Comparison of ENCODE assay signal across 1 cellular context in the genomic region with DNA sequence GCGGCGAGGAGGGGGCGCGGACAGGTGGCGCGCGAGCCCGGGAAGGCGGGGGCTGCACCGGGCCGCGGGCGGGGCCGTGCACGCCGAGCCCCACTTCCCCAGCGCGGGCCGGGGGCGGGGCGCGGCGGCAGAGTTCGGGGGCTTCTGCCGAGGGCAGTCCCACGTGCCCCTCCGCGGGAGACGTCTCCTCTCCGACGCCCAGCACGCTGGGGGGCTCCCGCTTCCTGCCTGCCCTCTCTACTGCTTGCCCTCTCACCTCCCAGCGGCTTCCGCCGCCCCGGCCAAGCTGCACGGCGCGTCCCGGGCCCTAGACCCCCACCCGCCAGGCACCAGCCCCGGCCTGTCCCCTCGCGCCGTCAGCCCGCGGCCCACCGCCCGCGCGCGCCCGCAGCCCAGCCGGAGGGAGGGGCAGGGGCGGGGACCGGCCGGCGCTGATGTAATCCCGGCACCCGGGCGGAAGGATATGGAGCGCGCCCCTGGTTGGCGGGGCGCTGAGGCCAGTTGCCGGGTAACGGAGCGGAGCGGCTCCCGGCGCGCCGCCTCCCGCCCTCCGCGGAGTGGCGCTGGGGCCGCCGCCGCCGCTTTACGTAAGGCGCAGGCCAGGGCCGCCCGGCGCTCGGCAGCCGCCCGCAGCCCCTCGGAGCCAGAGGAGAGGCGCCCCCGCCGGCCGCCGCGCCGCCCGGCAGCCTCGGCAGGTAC.
TF ChIP-seq lines count a peak whose summit lies in the region.

A gene with protein sequence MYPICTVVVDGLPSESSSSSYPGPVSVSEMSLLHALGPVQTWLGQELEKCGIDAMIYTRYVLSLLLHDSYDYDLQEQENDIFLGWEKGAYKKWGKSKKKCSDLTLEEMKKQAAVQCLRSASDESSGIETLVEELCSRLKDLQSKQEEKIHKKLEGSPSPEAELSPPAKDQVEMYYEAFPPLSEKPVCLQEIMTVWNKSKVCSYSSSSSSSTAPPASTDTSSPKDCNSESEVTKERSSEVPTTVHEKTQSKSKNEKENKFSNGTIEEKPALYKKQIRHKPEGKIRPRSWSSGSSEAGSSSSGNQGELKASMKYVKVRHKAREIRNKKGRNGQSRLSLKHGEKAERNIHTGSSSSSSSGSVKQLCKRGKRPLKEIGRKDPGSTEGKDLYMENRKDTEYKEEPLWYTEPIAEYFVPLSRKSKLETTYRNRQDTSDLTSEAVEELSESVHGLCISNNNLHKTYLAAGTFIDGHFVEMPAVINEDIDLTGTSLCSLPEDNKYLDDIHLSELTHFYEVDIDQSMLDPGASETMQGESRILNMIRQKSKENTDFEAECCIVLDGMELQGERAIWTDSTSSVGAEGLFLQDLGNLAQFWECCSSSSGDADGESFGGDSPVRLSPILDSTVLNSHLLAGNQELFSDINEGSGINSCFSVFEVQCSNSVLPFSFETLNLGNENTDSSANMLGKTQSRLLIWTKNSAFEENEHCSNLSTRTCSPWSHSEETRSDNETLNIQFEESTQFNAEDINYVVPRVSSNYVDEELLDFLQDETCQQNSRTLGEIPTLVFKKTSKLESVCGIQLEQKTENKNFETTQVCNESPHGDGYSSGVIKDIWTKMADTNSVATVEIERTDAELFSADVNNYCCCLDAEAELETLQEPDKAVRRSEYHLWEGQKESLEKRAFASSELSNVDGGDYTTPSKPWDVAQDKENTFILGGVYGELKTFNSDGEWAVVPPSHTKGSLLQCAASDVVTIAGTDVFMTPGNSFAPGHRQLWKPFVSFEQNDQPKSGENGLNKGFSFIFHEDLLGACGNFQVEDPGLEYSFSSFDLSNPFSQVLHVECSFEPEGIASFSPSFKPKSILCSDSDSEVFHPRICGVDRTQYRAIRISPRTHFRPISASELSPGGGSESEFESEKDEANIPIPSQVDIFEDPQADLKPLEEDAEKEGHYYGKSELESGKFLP (N-terminal part only) (plus strand): TSS at position 581 of the 699 bp plus-strand sequence. CDS start 41,727 bp downstream, outside the sequence.

TF ChIP-seq in HepG2, 621 proteins besides CTCF, POLR2A, EP300 and RAD21 (continued from another document and continues in another):
- TF ChIP-seq, protein P1, sequence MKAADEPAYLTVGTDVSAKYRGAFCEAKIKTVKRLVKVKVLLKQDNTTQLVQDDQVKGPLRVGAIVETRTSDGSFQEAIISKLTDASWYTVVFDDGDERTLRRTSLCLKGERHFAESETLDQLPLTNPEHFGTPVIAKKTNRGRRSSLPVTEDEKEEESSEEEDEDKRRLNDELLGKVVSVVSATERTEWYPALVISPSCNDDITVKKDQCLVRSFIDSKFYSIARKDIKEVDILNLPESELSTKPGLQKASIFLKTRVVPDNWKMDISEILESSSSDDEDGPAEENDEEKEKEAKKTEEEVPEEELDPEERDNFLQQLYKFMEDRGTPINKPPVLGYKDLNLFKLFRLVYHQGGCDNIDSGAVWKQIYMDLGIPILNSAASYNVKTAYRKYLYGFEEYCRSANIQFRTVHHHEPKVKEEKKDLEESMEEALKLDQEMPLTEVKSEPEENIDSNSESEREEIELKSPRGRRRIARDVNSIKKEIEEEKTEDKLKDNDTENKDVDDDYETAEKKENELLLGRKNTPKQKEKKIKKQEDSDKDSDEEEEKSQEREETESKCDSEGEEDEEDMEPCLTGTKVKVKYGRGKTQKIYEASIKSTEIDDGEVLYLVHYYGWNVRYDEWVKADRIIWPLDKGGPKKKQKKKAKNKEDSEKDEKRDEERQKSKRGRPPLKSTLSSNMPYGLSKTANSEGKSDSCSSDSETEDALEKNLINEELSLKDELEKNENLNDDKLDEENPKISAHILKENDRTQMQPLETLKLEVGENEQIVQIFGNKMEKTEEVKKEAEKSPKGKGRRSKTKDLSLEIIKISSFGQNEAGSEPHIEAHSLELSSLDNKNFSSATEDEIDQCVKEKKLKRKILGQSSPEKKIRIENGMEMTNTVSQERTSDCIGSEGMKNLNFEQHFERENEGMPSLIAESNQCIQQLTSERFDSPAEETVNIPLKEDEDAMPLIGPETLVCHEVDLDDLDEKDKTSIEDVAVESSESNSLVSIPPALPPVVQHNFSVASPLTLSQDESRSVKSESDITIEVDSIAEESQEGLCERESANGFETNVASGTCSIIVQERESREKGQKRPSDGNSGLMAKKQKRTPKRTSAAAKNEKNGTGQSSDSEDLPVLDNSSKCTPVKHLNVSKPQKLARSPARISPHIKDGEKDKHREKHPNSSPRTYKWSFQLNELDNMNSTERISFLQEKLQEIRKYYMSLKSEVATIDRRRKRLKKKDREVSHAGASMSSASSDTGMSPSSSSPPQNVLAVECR (CRISPR knock-in tag; IDR thresholded peaks at IDR 0.05; ENCODE audit: borderline replicate concordance), result peak; percentile 82; the same call in 1 of the 2 replicates
- TF ChIP-seq ERF (CRISPR knock-in tag; IDR thresholded peaks at IDR 0.05) (0 out of 2 replicates have a peak, but pooled peaks have one; percentile 53), RBM22 (optimal IDR thresholded peaks at IDR 0.05; ENCODE audit: low read length) (no peak), ZC3H4 (CRISPR knock-in tag; IDR thresholded peaks at IDR 0.05; ENCODE audit: borderline replicate concordance) (no peak), TBX2 (CRISPR knock-in tag; IDR thresholded peaks at IDR 0.05; ENCODE audit: borderline replicate concordance) (peak; percentile 58), MAZ (IDR thresholded peaks at IDR 0.05; ENCODE audit: borderline replicate concordance, low read depth, low read length) (peak; percentile 92), MAZ (CRISPR knock-in tag; IDR thresholded peaks at IDR 0.05; ENCODE audit: low read depth) (peak; percentile 99), SNRNP70 (IDR thresholded peaks at IDR 0.05; ENCODE audit: low read depth, low read length) (no peak), ZNF816 (CRISPR knock-in tag; IDR thresholded peaks at IDR 0.05; ENCODE audit: borderline replicate concordance) (no peak), KLF11 (CRISPR knock-in tag; IDR thresholded peaks at IDR 0.05) (no peak), TEAD3 (CRISPR knock-in tag; optimal IDR thresholded peaks at IDR 0.05; ENCODE audit: borderline replicate concordance) (peak; percentile 26), SAFB2 (CRISPR knock-in tag; IDR thresholded peaks at IDR 0.05; ENCODE audit: borderline replicate concordance, low read depth) (peak; percentile 75; the same call in 1 of the 2 replicates), ZNF207 (IDR thresholded peaks at IDR 0.05; ENCODE audit: borderline replicate concordance) (no peak), ZNF747 (CRISPR knock-in tag; IDR thresholded peaks at IDR 0.05; ENCODE audit: borderline replicate concordance) (no peak), ZNF678 (CRISPR knock-in tag; IDR thresholded peaks at IDR 0.05) (0 out of 2 replicates have a peak, but pooled peaks have one; percentile 79), FLYWCH1 (CRISPR knock-in tag; IDR thresholded peaks at IDR 0.05) (no peak), ZNF607 (CRISPR knock-in tag; IDR thresholded peaks at IDR 0.05; ENCODE audit: borderline replicate concordance) (peak; percentile 14; the same call in 1 of the 2 replicates), SNAI1 (CRISPR knock-in tag; IDR thresholded peaks at IDR 0.05; ENCODE audit: borderline replicate concordance) (no peak)
- TF ChIP-seq, protein P2, sequence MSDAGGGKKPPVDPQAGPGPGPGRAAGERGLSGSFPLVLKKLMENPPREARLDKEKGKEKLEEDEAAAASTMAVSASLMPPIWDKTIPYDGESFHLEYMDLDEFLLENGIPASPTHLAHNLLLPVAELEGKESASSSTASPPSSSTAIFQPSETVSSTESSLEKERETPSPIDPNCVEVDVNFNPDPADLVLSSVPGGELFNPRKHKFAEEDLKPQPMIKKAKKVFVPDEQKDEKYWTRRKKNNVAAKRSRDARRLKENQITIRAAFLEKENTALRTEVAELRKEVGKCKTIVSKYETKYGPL (CRISPR knock-in tag; IDR thresholded peaks at IDR 0.05), result no peak
- TF ChIP-seq, protein P3, sequence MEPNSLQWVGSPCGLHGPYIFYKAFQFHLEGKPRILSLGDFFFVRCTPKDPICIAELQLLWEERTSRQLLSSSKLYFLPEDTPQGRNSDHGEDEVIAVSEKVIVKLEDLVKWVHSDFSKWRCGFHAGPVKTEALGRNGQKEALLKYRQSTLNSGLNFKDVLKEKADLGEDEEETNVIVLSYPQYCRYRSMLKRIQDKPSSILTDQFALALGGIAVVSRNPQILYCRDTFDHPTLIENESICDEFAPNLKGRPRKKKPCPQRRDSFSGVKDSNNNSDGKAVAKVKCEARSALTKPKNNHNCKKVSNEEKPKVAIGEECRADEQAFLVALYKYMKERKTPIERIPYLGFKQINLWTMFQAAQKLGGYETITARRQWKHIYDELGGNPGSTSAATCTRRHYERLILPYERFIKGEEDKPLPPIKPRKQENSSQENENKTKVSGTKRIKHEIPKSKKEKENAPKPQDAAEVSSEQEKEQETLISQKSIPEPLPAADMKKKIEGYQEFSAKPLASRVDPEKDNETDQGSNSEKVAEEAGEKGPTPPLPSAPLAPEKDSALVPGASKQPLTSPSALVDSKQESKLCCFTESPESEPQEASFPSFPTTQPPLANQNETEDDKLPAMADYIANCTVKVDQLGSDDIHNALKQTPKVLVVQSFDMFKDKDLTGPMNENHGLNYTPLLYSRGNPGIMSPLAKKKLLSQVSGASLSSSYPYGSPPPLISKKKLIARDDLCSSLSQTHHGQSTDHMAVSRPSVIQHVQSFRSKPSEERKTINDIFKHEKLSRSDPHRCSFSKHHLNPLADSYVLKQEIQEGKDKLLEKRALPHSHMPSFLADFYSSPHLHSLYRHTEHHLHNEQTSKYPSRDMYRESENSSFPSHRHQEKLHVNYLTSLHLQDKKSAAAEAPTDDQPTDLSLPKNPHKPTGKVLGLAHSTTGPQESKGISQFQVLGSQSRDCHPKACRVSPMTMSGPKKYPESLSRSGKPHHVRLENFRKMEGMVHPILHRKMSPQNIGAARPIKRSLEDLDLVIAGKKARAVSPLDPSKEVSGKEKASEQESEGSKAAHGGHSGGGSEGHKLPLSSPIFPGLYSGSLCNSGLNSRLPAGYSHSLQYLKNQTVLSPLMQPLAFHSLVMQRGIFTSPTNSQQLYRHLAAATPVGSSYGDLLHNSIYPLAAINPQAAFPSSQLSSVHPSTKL (CRISPR knock-in tag; IDR thresholded peaks at IDR 0.05), result peak; percentile 61
- TF ChIP-seq, protein P4, sequence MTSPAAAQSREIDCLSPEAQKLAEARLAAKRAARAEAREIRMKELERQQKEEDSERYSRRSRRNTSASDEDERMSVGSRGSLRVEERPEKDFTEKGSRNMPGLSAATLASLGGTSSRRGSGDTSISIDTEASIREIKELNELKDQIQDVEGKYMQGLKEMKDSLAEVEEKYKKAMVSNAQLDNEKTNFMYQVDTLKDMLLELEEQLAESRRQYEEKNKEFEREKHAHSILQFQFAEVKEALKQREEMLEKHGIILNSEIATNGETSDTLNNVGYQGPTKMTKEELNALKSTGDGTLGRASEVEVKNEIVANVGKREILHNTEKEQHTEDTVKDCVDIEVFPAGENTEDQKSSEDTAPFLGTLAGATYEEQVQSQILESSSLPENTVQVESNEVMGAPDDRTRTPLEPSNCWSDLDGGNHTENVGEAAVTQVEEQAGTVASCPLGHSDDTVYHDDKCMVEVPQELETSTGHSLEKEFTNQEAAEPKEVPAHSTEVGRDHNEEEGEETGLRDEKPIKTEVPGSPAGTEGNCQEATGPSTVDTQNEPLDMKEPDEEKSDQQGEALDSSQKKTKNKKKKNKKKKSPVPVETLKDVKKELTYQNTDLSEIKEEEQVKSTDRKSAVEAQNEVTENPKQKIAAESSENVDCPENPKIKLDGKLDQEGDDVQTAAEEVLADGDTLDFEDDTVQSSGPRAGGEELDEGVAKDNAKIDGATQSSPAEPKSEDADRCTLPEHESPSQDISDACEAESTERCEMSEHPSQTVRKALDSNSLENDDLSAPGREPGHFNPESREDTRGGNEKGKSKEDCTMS (CRISPR knock-in tag; conservative IDR thresholded peaks at IDR 0.05), result no peak
- TF ChIP-seq, protein P5, sequence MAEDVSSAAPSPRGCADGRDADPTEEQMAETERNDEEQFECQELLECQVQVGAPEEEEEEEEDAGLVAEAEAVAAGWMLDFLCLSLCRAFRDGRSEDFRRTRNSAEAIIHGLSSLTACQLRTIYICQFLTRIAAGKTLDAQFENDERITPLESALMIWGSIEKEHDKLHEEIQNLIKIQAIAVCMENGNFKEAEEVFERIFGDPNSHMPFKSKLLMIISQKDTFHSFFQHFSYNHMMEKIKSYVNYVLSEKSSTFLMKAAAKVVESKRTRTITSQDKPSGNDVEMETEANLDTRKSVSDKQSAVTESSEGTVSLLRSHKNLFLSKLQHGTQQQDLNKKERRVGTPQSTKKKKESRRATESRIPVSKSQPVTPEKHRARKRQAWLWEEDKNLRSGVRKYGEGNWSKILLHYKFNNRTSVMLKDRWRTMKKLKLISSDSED (CRISPR knock-in tag; IDR thresholded peaks at IDR 0.05), result 0 out of 2 replicates have a peak, but pooled peaks have one; percentile 43
- TF ChIP-seq, protein P6, sequence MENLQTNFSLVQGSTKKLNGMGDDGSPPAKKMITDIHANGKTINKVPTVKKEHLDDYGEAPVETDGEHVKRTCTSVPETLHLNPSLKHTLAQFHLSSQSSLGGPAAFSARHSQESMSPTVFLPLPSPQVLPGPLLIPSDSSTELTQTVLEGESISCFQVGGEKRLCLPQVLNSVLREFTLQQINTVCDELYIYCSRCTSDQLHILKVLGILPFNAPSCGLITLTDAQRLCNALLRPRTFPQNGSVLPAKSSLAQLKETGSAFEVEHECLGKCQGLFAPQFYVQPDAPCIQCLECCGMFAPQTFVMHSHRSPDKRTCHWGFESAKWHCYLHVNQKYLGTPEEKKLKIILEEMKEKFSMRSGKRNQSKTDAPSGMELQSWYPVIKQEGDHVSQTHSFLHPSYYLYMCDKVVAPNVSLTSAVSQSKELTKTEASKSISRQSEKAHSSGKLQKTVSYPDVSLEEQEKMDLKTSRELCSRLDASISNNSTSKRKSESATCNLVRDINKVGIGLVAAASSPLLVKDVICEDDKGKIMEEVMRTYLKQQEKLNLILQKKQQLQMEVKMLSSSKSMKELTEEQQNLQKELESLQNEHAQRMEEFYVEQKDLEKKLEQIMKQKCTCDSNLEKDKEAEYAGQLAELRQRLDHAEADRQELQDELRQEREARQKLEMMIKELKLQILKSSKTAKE (CRISPR knock-in tag; IDR thresholded peaks at IDR 0.05; ENCODE audit: borderline replicate concordance), result 0 out of 2 replicates have a peak, but pooled peaks have one; percentile 36
- TF ChIP-seq, protein P7, sequence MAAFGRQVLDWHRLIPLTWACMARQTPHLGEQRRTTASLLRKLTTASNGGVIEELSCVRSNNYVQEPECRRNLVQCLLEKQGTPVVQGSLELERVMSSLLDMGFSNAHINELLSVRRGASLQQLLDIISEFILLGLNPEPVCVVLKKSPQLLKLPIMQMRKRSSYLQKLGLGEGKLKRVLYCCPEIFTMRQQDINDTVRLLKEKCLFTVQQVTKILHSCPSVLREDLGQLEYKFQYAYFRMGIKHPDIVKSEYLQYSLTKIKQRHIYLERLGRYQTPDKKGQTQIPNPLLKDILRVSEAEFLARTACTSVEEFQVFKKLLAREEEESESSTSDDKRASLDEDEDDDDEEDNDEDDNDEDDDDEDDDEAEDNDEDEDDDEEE (CRISPR knock-in tag; IDR thresholded peaks at IDR 0.05), result no peak
